ENCODE assay signal across 8 cellular contexts in the genomic region with DNA sequence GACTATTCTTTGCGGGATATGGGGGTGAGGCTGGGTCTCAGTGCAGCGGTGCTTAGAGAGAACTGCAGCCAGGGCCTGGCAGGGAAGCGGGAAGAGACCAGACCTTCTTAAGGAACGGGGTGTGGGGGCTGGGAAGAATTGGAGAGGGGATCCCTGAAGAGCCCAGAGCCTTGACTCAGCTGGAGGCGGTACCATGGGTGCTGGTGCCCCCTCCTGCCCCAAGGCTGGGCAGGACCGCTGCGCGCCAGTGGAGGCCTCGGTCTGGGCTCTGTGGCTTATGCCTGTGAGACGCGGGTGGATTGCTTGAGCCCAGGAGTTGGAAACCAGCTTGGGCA. TPM values are rescaled to one million over a fixed set of nuclear protein-coding genes. Genes with fewer than 3 reads are reported as not detected.
A peak's percentile ranks its signal among the peaks of the same experiment; 100 is the strongest.
DNase-seq lines count a peak whose midpoint lies in the region; ATAC-seq, FAIRE-seq and TF ChIP-seq lines count a peak whose summit lies in the region.
"Had no signal": no experiment of that assay in that cellular context is flagged by ENCODE, and none has a peak within 500 bp of the region (broad histone marks: within the 10 kb centered on the region; RNA-seq: fewer than 3 reads in every experiment).

No MANE protein-coding gene starts in this region.

- WGBS in small intestine, 3 donors, result 91 to 93% (median 91%) methylated on average over 11 of the region's 11 CpGs

- H3K9me3 ChIP-seq in Peyer's patch (no peaks in the 10 kb centered on the region), small intestine (ENCODE audit: control insufficient read depth, low read depth) (no peaks in the 10 kb centered on the region)

- FAIRE-seq in small intestine (lab: Jason Lieb, UNC) (no peak), urothelium cell line (lab: Jason Lieb, UNC) (no peak)

- H3K4me3 ChIP-seq in Peyer's patch (no peak overlapping the region), coronary artery (no peak overlapping the region), small intestine (ENCODE audit: low read depth in 1 of 2, low read length in 2 of 2) (no peak overlapping the region)

- H3K36me3 ChIP-seq in Peyer's patch (peaks cover 0 to 13% (median 0%) of the 10 kb centered on the region in 3 donors), small intestine (ENCODE audit: control insufficient read depth in 2 of 2, insufficient read depth in 2 of 2, low read length in 2 of 2) (peaks cover 0 to 2% of the 10 kb centered on the region in 2 donors)

- TF ChIP-seq CTCF in Peyer's patch (IDR thresholded peaks at IDR 0.05) (no peak), coronary artery (IDR thresholded peaks at IDR 0.05) (no peak)

- DNase-seq in Peyer's patch (peak in 1 of 3 donors; percentile 49), coronary artery (ENCODE audit: low spot score) (no peak), small intestine (no peak), urothelium cell line (ENCODE audit: low spot score) (no peak), putamen (ENCODE audit: low spot score) (no peak)
- DNase-seq: NCI-H1092 had no signal

- peak overlapping the region in 3 of 4 donors; percentile 90 to 97 (median 96) for H3K27ac ChIP-seq in Peyer's patch
- H3K27ac ChIP-seq in coronary artery, result peak overlapping the region; percentile 91 to 94
- H3K27ac ChIP-seq in small intestine (ENCODE audit: low read depth in 1 of 2, low read length in 1 of 2), result peak overlapping the region; percentile 16 to 99

- TF ChIP-seq POLR2A in Peyer's patch (IDR thresholded peaks at IDR 0.05), result no peak

- no peak for ATAC-seq in HG02759 (IDR thresholded peaks at IDR 0.05; ENCODE audit: unreplicated experiment)

- peaks cover 13 to 46% (median 25%) of the 10 kb centered on the region in 4 donors for H3K4me1 ChIP-seq in Peyer's patch
- H3K4me1 ChIP-seq in small intestine (ENCODE audit: control insufficient read depth in 2 of 2, insufficient read depth in 1 of 2, low read depth in 1 of 2, low read length in 1 of 2), result peaks cover 5 to 8% of the 10 kb centered on the region in 2 donors

- H3K27me3 ChIP-seq in Peyer's patch, result no peaks in the 10 kb centered on the region
- no peaks in the 10 kb centered on the region for H3K27me3 ChIP-seq in small intestine (ENCODE audit: control insufficient read depth in 2 of 2, insufficient read depth in 2 of 2, low read length in 2 of 2)

RNA-seq across cellular contexts. Expression of a gene that starts 1.3 kb away (rescaled TPM):
- not detected for total RNA-seq in Peyer's patch
- polyA plus RNA-seq in small intestine, result not detected
- total RNA-seq: subcutaneous adipose tissue had no signal

RNA-seq across cellular contexts. Expression of a gene that starts 1.5 kb away (rescaled TPM):
- 100 to 1,000 TPM; 146 to 339 (median 156) TPM for total RNA-seq in Peyer's patch
- 100 to 1,000 TPM; 185 to 379 (median 361) TPM for polyA plus RNA-seq in small intestine

RNA-seq across cellular contexts. Expression of a gene that starts 8.9 kb away (rescaled TPM):
- total RNA-seq in Peyer's patch, result 100 to 1,000 TPM in 1 of 4 donors, 10 to 100 TPM in 3; 41.6 to 183 (median 44.4) TPM
- polyA plus RNA-seq in small intestine, result 10 to 100 TPM; 40.7 to 81.1 (median 76.7) TPM

RNA-seq across cellular contexts. Expression of a gene that starts 14.5 kb away (rescaled TPM):
- total RNA-seq in Peyer's patch, result 100 to 1,000 TPM in 3 of 4 donors, 10 to 100 TPM in 1; 77.6 to 337 (median 125) TPM
- polyA plus RNA-seq in small intestine, result 10 to 100 TPM; 34.0 to 50.6 (median 41.8) TPM

RNA-seq across cellular contexts. Expression of a gene that starts 27.9 kb away (rescaled TPM):
- 10 to 100 TPM in 2 of 4 donors, 1 to 10 TPM in 2; 4.6 to 11.7 (median 8.8) TPM for total RNA-seq in Peyer's patch
- polyA plus RNA-seq in small intestine, result 10 to 100 TPM in 1 of 3 donors, 1 to 10 TPM in 1, under 1 TPM in 1; 0.67 to 19.1 (median 3.0) TPM
